Comparison of ENCODE assay signal across 18 cellular contexts in genomic region chr12:76049575-76050251, GRCh38.
"Had no signal": no experiment of that assay in that cellular context is flagged by ENCODE, and none has a peak within 500 bp of the region (broad histone marks: within the 10 kb centered on the region; RNA-seq: fewer than 3 reads in every experiment).

No MANE protein-coding gene starts in this region.

- H3K4me1 ChIP-seq: neural progenitor cell, stomach, testis had no signal

- H3K4me3 ChIP-seq: cardiac muscle cell, mucosa of descending colon, neural progenitor cell, stomach, testis had no signal

- H3K4me1 Mint-ChIP-seq: naive B cell, neural progenitor cell had no signal

- H3K27me3 ChIP-seq: cardiac muscle cell, neural progenitor cell, stomach, testis had no signal

- H3K9ac ChIP-seq: neural progenitor cell had no signal

- DNase-seq: activated CD4-positive, alpha-beta T cell treated with anti-CD3 and anti-CD28 coated beads, Interleukin-2, amount 10 ng/mL, durations not matched to agents 7 days and 5 days; activated effector memory CD4-positive, alpha-beta T cell treated with anti-CD3 and anti-CD28 coated beads, Interleukin-2, amount 50 U/mL, for 16 hours; activated T-cell treated with anti-CD3 and anti-CD28 coated beads for 4 hours; amniotic stem cell; effector memory CD8-positive, alpha-beta T cell; mesenchymal stem cell; mucosa of descending colon; naive B cell; stimulated activated CD4-positive, alpha-beta T cell treated with anti-CD3 and anti-CD28 coated beads, Interleukin-12 subunit alpha, Interleukin-12 subunit beta, amount 100 ng/mL, for 4 hours; stimulated activated CD4-positive, alpha-beta T cell treated with anti-CD3 and anti-CD28 coated beads, Interleukin-1b, Interleukin-23, amount 100 ng/mL, for 48 hours; stomach; T1000; testis had no signal

- H3K27ac ChIP-seq: cardiac muscle cell, neural progenitor cell, stomach, testis had no signal

- ATAC-seq: effector memory CD8-positive, alpha-beta T cell; mucosa of descending colon had no signal

- H3K27me3 Mint-ChIP-seq: activated CD4-positive, alpha-beta T cell treated with anti-CD3 and anti-CD28 coated beads, Interleukin-2, amount 10 ng/mL, durations not matched to agents 7 days and 5 days; effector memory CD8-positive, alpha-beta T cell; naive B cell; progenitor cell of endocrine pancreas; type B pancreatic cell had no signal

- H3K4me2 ChIP-seq: neural progenitor cell had no signal

- H3K4me3 Mint-ChIP-seq: activated CD4-positive, alpha-beta T cell treated with anti-CD3 and anti-CD28 coated beads, Interleukin-2, amount 10 ng/mL, durations not matched to agents 7 days and 5 days; effector memory CD8-positive, alpha-beta T cell; naive B cell; neural progenitor cell; type B pancreatic cell had no signal

- H2AFZ ChIP-seq: neural progenitor cell had no signal

- H3K27ac Mint-ChIP-seq: activated CD4-positive, alpha-beta T cell treated with anti-CD3 and anti-CD28 coated beads, Interleukin-2, amount 10 ng/mL, durations not matched to agents 7 days and 5 days; activated naive CD4-positive, alpha-beta T cell treated with anti-CD3 and anti-CD28 coated beads, Interleukin-2, amount 50 U/mL, for 72 hours; neural progenitor cell; progenitor cell of endocrine pancreas; type B pancreatic cell had no signal

- H3K9me3 ChIP-seq: mucosa of descending colon, stomach, testis had no signal

- H3K9me3 Mint-ChIP-seq: activated CD4-positive, alpha-beta T cell treated with anti-CD3 and anti-CD28 coated beads, Interleukin-2, amount 10 ng/mL, durations not matched to agents 7 days and 5 days; activated naive CD4-positive, alpha-beta T cell treated with anti-CD3 and anti-CD28 coated beads, Interleukin-2, amount 50 U/mL, for 72 hours; effector memory CD8-positive, alpha-beta T cell; naive B cell; neural progenitor cell; type B pancreatic cell had no signal
